9 cellular contexts compared by ENCODE assay signal in the genomic region with DNA sequence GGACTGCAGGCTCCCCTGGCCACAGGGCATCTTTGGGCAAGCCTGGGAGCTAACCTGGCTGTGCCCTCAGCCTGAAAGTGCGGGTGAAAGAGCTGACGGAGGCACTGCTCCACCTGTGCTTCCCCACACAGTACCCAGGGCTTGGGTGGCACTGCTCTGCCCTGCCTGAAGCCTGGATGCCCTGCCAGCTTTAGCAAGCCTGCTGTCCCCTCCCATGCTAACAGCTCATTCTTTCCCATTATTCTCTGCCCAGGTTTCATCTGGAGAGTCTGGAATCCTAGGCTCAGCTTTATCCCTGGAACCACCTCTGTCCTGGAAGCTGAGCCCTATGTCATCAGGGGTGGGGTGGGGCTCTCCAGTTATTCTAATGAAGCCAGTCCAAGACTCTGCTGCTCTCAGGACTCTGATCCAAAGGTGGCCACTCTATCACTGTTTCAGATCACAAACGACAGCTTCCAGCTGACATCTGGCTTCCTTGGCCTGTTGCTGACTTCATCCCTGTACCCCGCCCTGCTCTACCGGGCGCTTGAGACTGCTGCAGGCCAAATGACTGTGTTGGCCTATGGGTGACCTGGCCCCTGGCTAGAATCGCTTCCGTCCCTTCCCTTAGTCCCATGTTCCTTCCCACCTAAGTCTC. TPM values are rescaled to one million over a fixed set of nuclear protein-coding genes. Genes with fewer than 3 reads are reported as not detected.
DNase-seq lines count a peak whose midpoint lies in the region; ATAC-seq and TF ChIP-seq lines count a peak whose summit lies in the region.
"Had no signal": no experiment of that assay in that cellular context is flagged by ENCODE, and none has a peak within 500 bp of the region (broad histone marks: within the 10 kb centered on the region; RNA-seq: fewer than 3 reads in every experiment).

No MANE protein-coding gene starts in this region.

- intact Hi-C loops in natural killer cell (cut with micrococcal nuclease) = no loop called here

- TF ChIP-seq CTCF in epithelial cell of esophagus (IDR thresholded peaks at IDR 0.05; ENCODE audit: insufficient read depth, low read depth, low read length, missing control alignments) (no peak), natural killer cell (IDR thresholded peaks at IDR 0.05) (no peak)

- peaks cover 65 to 74% of the 10 kb centered on the region in 2 donors for H3K4me1 Mint-ChIP-seq in natural killer cell

- no peak overlapping the region for H3K4me3 Mint-ChIP-seq in natural killer cell
- H3K4me3 Mint-ChIP-seq: T-cell had no signal

- H3K27ac Mint-ChIP-seq in natural killer cell = peak overlapping the region; percentile 72 to 88

- no peak overlapping the region for H3K4me3 ChIP-seq in epithelial cell of esophagus (ENCODE audit: low read length)

- ATAC-seq in natural killer cell = no peak
- no peak for ATAC-seq in HG02678 (IDR thresholded peaks at IDR 0.05; ENCODE audit: unreplicated experiment)
- ATAC-seq: T-cell had no signal

- DNase-seq in AG08395 (ENCODE audit: low spot score) = peak; percentile 80
- DNase-seq in NCI-H460 (ENCODE audit: extremely low read depth, low read depth) = peak; percentile 36
- peak; percentile 58 for DNase-seq in epithelial cell of esophagus (ENCODE audit: low read depth)
- no peak for DNase-seq in natural killer cell
- DNase-seq in GDM1 (lab: John Stamatoyannopoulos, UW) = no peak
- DNase-seq in Kasumi-1 (lab: John Stamatoyannopoulos, UW) = no peak
- DNase-seq in NCI-H1694 (lab: John Stamatoyannopoulos, UW) = no peak

- H3K9me3 Mint-ChIP-seq in natural killer cell = no peaks in the 10 kb centered on the region
- H3K9me3 Mint-ChIP-seq: T-cell had no signal

- no peaks in the 10 kb centered on the region for H3K36me3 Mint-ChIP-seq in natural killer cell

- no peaks in the 10 kb centered on the region for H3K27me3 Mint-ChIP-seq in natural killer cell (ENCODE audit: low read depth in 2 of 2)
- H3K27me3 Mint-ChIP-seq: T-cell had no signal

RNA-seq across cellular contexts. Expression of gene HIC1, which starts 29.3 kb away (rescaled TPM):
- total RNA-seq in NCI-H460 (2014; rRNA removed; shearing (Covaris generic)) = 0.12 TPM in 2 replicates
- 0.19 and 0.58 TPM in 2 replicates for polyA plus RNA-seq in NCI-H460 (2014; cell fraction: nucleus; rRNA removed)
- 10 to 100 TPM; 19.2 to 26.4 (median 20.7) TPM for total RNA-seq in natural killer cell

RNA-seq across cellular contexts. Expression of gene OVCA2, which starts 42.4 kb away (rescaled TPM):
- 47.3 and 60.4 TPM in 2 replicates for total RNA-seq in NCI-H460 (2014; rRNA removed; shearing (Covaris generic))
- 50.8 and 72.9 TPM in 2 replicates for polyA plus RNA-seq in NCI-H460 (2014; cell fraction: nucleus; rRNA removed)
- 10 to 100 TPM; 27.9 to 33.8 (median 28.5) TPM for total RNA-seq in natural killer cell

RNA-seq across cellular contexts. Expression of gene DPH1, which starts 54.3 kb away (rescaled TPM):
- total RNA-seq in NCI-H460 (2014; rRNA removed; shearing (Covaris generic)) = 33.7 and 34.5 TPM in 2 replicates
- 84.2 and 92.7 TPM in 2 replicates for polyA plus RNA-seq in NCI-H460 (2014; cell fraction: nucleus; rRNA removed)
- total RNA-seq in natural killer cell = 10 to 100 TPM; 60.2 to 65.2 (median 63.2) TPM

RNA-seq across cellular contexts. Expression of gene RTN4RL1, which starts 59.1 kb away (rescaled TPM):
- total RNA-seq in NCI-H460 (2014; rRNA removed; shearing (Covaris generic)) = 0.12 TPM in 1 of 2 replicates, not detected in the other
- polyA plus RNA-seq in NCI-H460 (2014; cell fraction: nucleus; rRNA removed) = 0.07 and 0.19 TPM in 2 replicates
- total RNA-seq in natural killer cell = under 1 TPM in 2 of 3 donors, not detected in 1; 0.15 to 0.23 TPM

Comparison
In these comparisons a context has a peak if more than half of its experiments do, and no peak if none do; other contexts are left out.
1. DNase-seq: peak in AG08395 (single experiment), NCI-H460 (single experiment) and epithelial cell of esophagus (single experiment); none in natural killer cell (single experiment), GDM1 (single experiment), Kasumi-1 (0 of 2) and NCI-H1694 (single experiment).
2. RNA of gene HIC1, which starts 29.3 kb away (total RNA-seq): 19.2 to 26.4 TPM in natural killer cell; 0.12 TPM in NCI-H460; every median in the first group is over 10 times any median in the second.